ENCODE assay signal across 13 cellular contexts in genomic region chr5:5558593-5558992, GRCh38.
DNase-seq lines count a peak whose midpoint lies in the region; TF ChIP-seq lines count a peak whose summit lies in the region.
"Had no signal": no experiment of that assay in that cellular context is flagged by ENCODE, and none has a peak within 500 bp of the region (broad histone marks: within the 10 kb centered on the region; RNA-seq: fewer than 3 reads in every experiment).

No MANE protein-coding gene starts in this region.

- H3K27ac Mint-ChIP-seq in neural progenitor cell = no peak overlapping the region
- no peak overlapping the region for H3K27ac Mint-ChIP-seq in osteocyte (ENCODE audit: unreplicated experiment)
- H3K27ac Mint-ChIP-seq: B cell; CD4-positive, alpha-beta memory T cell had no signal

- H3K79me2 ChIP-seq in neural progenitor cell (ENCODE audit: low read depth) = no peaks in the 10 kb centered on the region

- in situ Hi-C loops in brain microvascular endothelial cell (cut with HindIII; ENCODE audit: low pct_ligation_motif_present, low sequenced_read_pairs) = no loop called here

- H3K4me1 Mint-ChIP-seq in neural progenitor cell (peaks cover 11% of the 10 kb centered on the region), osteocyte (ENCODE audit: unreplicated experiment) (no peaks in the 10 kb centered on the region)
- H3K4me1 Mint-ChIP-seq: B cell; CD4-positive, alpha-beta memory T cell had no signal

- H3K36me3 Mint-ChIP-seq in neural progenitor cell = no peaks in the 10 kb centered on the region
- no peaks in the 10 kb centered on the region for H3K36me3 Mint-ChIP-seq in osteocyte (ENCODE audit: unreplicated experiment)
- H3K36me3 Mint-ChIP-seq: CD4-positive, alpha-beta memory T cell had no signal

- H3K27me3 Mint-ChIP-seq in neural progenitor cell (ENCODE audit: insufficient read depth, low read depth) (peaks cover 5% of the 10 kb centered on the region), osteocyte (ENCODE audit: unreplicated experiment) (no peaks in the 10 kb centered on the region)

- H2AFZ ChIP-seq in neural progenitor cell (replicated peaks) = no peak overlapping the region
- H2AFZ ChIP-seq: GM23248 had no signal

- H3K4me1 ChIP-seq in BE2C (peaks cover 26% of the 10 kb centered on the region), neural progenitor cell (peaks cover 13% of the 10 kb centered on the region)

- H3K36me3 ChIP-seq in BE2C = no peaks in the 10 kb centered on the region
- no peaks in the 10 kb centered on the region for H3K36me3 ChIP-seq in WERI-Rb-1
- H3K36me3 ChIP-seq in neural progenitor cell = no peaks in the 10 kb centered on the region
- no peaks in the 10 kb centered on the region for H3K36me3 ChIP-seq in brain microvascular endothelial cell (replicated peaks)

- no peaks in the 10 kb centered on the region for H3K27me3 ChIP-seq in BE2C
- H3K27me3 ChIP-seq in WERI-Rb-1 (ENCODE audit: insufficient read depth, low read depth, severe bottlenecking) = no peaks in the 10 kb centered on the region
- H3K27me3 ChIP-seq in neural progenitor cell = no peaks in the 10 kb centered on the region
- H3K27me3 ChIP-seq in brain microvascular endothelial cell (replicated peaks) = no peaks in the 10 kb centered on the region

- H3K9me3 Mint-ChIP-seq in neural progenitor cell (peaks cover 11% of the 10 kb centered on the region), osteocyte (ENCODE audit: unreplicated experiment) (peaks cover 7% of the 10 kb centered on the region)

- H3K4me3 ChIP-seq in BE2C (ENCODE audit: low read depth, low read length) (peak overlapping the region; percentile 14; the same call in 1 of the 2 replicates), WERI-Rb-1 (ENCODE audit: low read depth, low read length) (no peak overlapping the region), neural progenitor cell (no peak overlapping the region), brain microvascular endothelial cell (ENCODE audit: low read depth, low read length) (no peak overlapping the region)
- H3K4me3 ChIP-seq: GM23248 had no signal

- no peaks in the 10 kb centered on the region for H3F3A ChIP-seq in neural progenitor cell (ENCODE audit: low read depth)

- TF ChIP-seq CTCF in BE2C (IDR thresholded peaks at IDR 0.05; ENCODE audit: low read depth, low read length) (no peak), WERI-Rb-1 (IDR thresholded peaks at IDR 0.05; ENCODE audit: low read depth, low read length) (no peak), neural progenitor cell (IDR thresholded peaks at IDR 0.05) (no peak), brain microvascular endothelial cell (IDR thresholded peaks at IDR 0.05; ENCODE audit: low read depth, low read length, missing control alignments) (no peak), osteocyte (IDR thresholded peaks at IDR 0.05) (no peak)

- H3K4me3 Mint-ChIP-seq in neural progenitor cell = no peak overlapping the region
- no peak overlapping the region for H3K4me3 Mint-ChIP-seq in osteocyte (ENCODE audit: unreplicated experiment)
- H3K4me3 Mint-ChIP-seq: B cell; CD4-positive, alpha-beta memory T cell had no signal

- H3K9me3 ChIP-seq in BE2C (no peaks in the 10 kb centered on the region), WERI-Rb-1 (ENCODE audit: severe bottlenecking) (peaks cover 5% of the 10 kb centered on the region), neural progenitor cell (ENCODE audit: low read depth) (no peaks in the 10 kb centered on the region)

- H3K4me2 ChIP-seq in neural progenitor cell = no peak overlapping the region

- H3K9ac ChIP-seq in neural progenitor cell = no peak overlapping the region
- H3K9ac ChIP-seq: GM23248 had no signal

- DNase-seq in BE2C (peak; percentile 52), NCI-H524 treated with DMSO at 0.1 percent for 48 hours (lab: John Stamatoyannopoulos, UW) (peak; percentile 62), WERI-Rb-1 (peak; percentile 43), neural progenitor cell (ENCODE audit: low spot score) (peak; percentile 25), DMS79 (lab: John Stamatoyannopoulos, UW) (no peak), brain microvascular endothelial cell (no peak), osteocyte (ENCODE audit: extremely low spot score, unreplicated experiment) (no peak)
- DNase-seq: CD4-positive, alpha-beta memory T cell; DMS53; GM23248 had no signal

- H3K27ac ChIP-seq in WERI-Rb-1 (no peak overlapping the region), neural progenitor cell (no peak overlapping the region), brain microvascular endothelial cell (no peak overlapping the region)
- H3K27ac ChIP-seq: C4-2B, GM23248, HL-60 had no signal

- no peaks in the 10 kb centered on the region for H4K20me1 ChIP-seq in neural progenitor cell (ENCODE audit: low read depth)

Comparison
In these comparisons a context has a peak if more than half of its experiments do, and no peak if none do; other contexts are left out.
1. DNase-seq: peak in BE2C (single experiment), NCI-H524 treated with DMSO at 0.1 percent for 48 hours (single experiment), WERI-Rb-1 (single experiment) and neural progenitor cell (single experiment); none in DMS79 (single experiment), brain microvascular endothelial cell (single experiment) and osteocyte (single experiment).